8 cellular contexts compared by ENCODE assay signal in the genomic region with DNA sequence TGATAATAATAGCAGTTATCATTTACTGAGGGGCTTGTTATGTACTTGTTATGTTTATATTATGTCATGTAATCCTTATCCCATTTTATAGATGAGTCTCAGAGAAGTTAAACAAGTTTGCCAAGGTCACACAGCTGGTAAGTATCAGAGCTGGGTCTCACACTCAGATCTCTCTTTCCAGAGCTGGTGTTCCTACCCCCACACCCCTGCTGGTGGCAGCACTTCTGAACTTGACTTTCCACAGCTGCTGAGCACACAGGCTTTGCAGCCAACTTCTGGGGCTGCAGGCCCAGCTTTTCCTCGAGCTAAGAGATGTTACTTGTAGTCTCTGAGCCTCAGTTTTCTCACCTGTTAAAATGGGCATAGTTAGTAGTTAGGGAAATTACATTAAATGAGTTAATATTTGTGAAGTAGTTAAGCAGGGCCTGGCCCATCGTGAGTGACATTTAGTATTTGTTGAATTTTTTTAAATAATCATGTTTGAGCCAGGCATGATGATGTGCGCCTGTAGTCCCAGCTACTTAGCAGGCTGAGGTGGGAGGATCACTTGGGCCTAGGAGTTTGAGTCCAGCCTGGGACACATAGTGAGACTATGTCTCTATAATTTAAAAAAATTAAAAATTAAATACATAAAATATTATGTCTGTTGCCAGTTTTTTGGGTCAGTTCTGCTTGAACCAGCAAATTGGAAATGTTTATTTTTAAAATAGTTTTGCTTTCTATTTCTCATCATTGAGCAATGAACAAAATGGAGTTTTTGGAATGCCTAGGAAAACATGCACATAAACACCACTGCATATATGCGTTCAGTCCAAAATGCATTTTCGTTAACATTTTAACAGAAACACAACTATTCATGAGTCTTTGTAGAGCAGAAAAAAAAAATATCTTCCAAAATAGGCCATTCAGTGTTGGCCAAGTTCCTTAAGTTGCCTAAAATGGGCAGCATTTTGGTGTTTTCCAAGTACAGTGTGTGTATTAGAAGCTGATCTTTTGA.
DNase-seq lines count a peak whose midpoint lies in the region; ATAC-seq and TF ChIP-seq lines count a peak whose summit lies in the region.

No MANE protein-coding gene starts in this region.

- WGBS in iPS DF 6.9 (ENCODE audit: insufficient coverage, insufficient read length) = no CpG with 5 or more reads among the region's 5 CpGs

- DNase-seq in adipocyte (ENCODE audit: low read depth) (peak; percentile 81), iPS DF 6.9 (ENCODE audit: low read depth, low spot score) (peak; percentile 47), NCI-H345 treated with DMSO at 0.1 percent for 48 hours (lab: John Stamatoyannopoulos, UW; ENCODE audit: unreplicated experiment) (no peak)
- no peak for DNase-seq in activated naive CD4-positive, alpha-beta T cell (lab: John Stamatoyannopoulos, UW)
- DNase-seq in stimulated activated CD4-positive, alpha-beta T cell treated with anti-CD3 and anti-CD28 coated beads, Interleukin-15, amount 100 ng/mL, for 24 hours = no peak

- POLR2A ChIA-PET in HEK293 (lab: Yijun Ruan, JAX) = interaction anchor here (0.5 to 1.1 kb wide), 5 partner anchors 9 to 87 kb away, joined by 3 to 4 read pairs (median 3); partner anchors contain the start of gene SMAD6

- no peaks in the 10 kb centered on the region for H3K4me1 ChIP-seq in HEK293 (ENCODE audit: control insufficient read depth, insufficient read depth, low read length)
- peaks cover 17% of the 10 kb centered on the region for H3K4me1 ChIP-seq in adipocyte (ENCODE audit: control insufficient read depth, insufficient read depth, low read length)
- H3K4me1 ChIP-seq in iPS DF 6.9 (ENCODE audit: control insufficient read depth, insufficient read depth, low read length) = no peaks in the 10 kb centered on the region

- TF ChIP-seq CTCF in 22Rv1 (IDR thresholded peaks at IDR 0.05) (peak; percentile 49), HEK293 (tag by site-specific recombination; IDR thresholded peaks at IDR 0.05) (peak; percentile 56)

- no peaks in the 10 kb centered on the region for H3K36me3 ChIP-seq in HEK293 (ENCODE audit: control insufficient read depth in 2 of 2, insufficient read depth in 1 of 2, low read length in 2 of 2)
- H3K36me3 ChIP-seq in adipocyte (ENCODE audit: control insufficient read depth, insufficient read depth, low read length, severe bottlenecking) = peaks cover 3% of the 10 kb centered on the region
- H3K36me3 ChIP-seq in iPS DF 6.9 (ENCODE audit: control insufficient read depth, insufficient read depth, low read length) = no peaks in the 10 kb centered on the region

- CTCF ChIA-PET in HEK293 (lab: Yijun Ruan, JAX) = interaction anchor here (0.6 to 5.5 kb wide), 18 partner anchors 9 to 289 kb away, joined by 3 to 84 read pairs (median 3); no protein-coding TSS in a partner anchor

- H3K27me3 ChIP-seq in adipocyte (replicated peaks; ENCODE audit: control insufficient read depth, insufficient read depth, low read length) = no peaks in the 10 kb centered on the region
- no peaks in the 10 kb centered on the region for H3K27me3 ChIP-seq in iPS DF 6.9 (ENCODE audit: control insufficient read depth, insufficient read depth, low read length)

- H3K27ac ChIP-seq in 22Rv1 (no peak overlapping the region), HEK293 (ENCODE audit: extremely low read depth, low read depth, low read length) (no peak overlapping the region), iPS DF 6.9 (ENCODE audit: low read length) (no peak overlapping the region)

- H3K4me3 ChIP-seq in HEK293 (ENCODE audit: low read depth, low read length) (no peak overlapping the region), adipocyte (ENCODE audit: low read length) (no peak overlapping the region), iPS DF 6.9 (ENCODE audit: low read length) (no peak overlapping the region)

- H3K9ac ChIP-seq in adipocyte (ENCODE audit: low read length) = peak overlapping the region; percentile 70

- H3K9me3 ChIP-seq in HEK293 (ENCODE audit: control insufficient read depth, insufficient read depth, low read depth, low read length) (no peaks in the 10 kb centered on the region), adipocyte (ENCODE audit: control insufficient read depth, low read length) (no peaks in the 10 kb centered on the region), iPS DF 6.9 (ENCODE audit: control insufficient read depth, insufficient read depth, low read length) (no peaks in the 10 kb centered on the region)

- ATAC-seq in HG02798 (IDR thresholded peaks at IDR 0.05; ENCODE audit: poor library complexity, unreplicated experiment) = no peak

TF ChIP-seq in HEK293, 187 proteins besides CTCF, POLR2A, EP300 and RAD21:
- TF ChIP-seq GLI4 (tag by site-specific recombination; IDR thresholded peaks at IDR 0.05) = no peak
- TF ChIP-seq ZNF37A (tag by site-specific recombination; IDR thresholded peaks at IDR 0.05) = no peak
- TF ChIP-seq SETDB1 (IDR thresholded peaks at IDR 0.05; ENCODE audit: insufficient read length, low read length) = no peak
- no peak for TF ChIP-seq ZNF48 (tag by site-specific recombination; IDR thresholded peaks at IDR 0.05)
- no peak for TF ChIP-seq ZNF548 (tag by site-specific recombination; IDR thresholded peaks at IDR 0.05)
- TF ChIP-seq EGR2 (tag by site-specific recombination; IDR thresholded peaks at IDR 0.05; ENCODE audit: low read depth) = no peak
- no peak for TF ChIP-seq GFI1B (tag by site-specific recombination; IDR thresholded peaks at IDR 0.05)
- no peak for TF ChIP-seq GLIS2 (tag by site-specific recombination; IDR thresholded peaks at IDR 0.05)
- 0 out of 2 replicates have a peak, but pooled peaks have one; percentile 43 for TF ChIP-seq ZSCAN30 (tag by site-specific recombination; IDR thresholded peaks at IDR 0.05)
- peak; percentile 89 for TF ChIP-seq ZNF768 (tag by site-specific recombination; IDR thresholded peaks at IDR 0.05)

Comparison
In these comparisons a context has a peak if more than half of its experiments do, and no peak if none do; other contexts are left out.
1. DNase-seq: peak in adipocyte (single experiment) and iPS DF 6.9 (single experiment); none in activated naive CD4-positive, alpha-beta T cell (0 of 4), NCI-H345 treated with DMSO at 0.1 percent for 48 hours (single experiment) and stimulated activated CD4-positive, alpha-beta T cell treated with anti-CD3 and anti-CD28 coated beads, Interleukin-15, amount 100 ng/mL, for 24 hours (single experiment).